Comparison of ENCODE assay signal across 8 cellular contexts in the genomic region with DNA sequence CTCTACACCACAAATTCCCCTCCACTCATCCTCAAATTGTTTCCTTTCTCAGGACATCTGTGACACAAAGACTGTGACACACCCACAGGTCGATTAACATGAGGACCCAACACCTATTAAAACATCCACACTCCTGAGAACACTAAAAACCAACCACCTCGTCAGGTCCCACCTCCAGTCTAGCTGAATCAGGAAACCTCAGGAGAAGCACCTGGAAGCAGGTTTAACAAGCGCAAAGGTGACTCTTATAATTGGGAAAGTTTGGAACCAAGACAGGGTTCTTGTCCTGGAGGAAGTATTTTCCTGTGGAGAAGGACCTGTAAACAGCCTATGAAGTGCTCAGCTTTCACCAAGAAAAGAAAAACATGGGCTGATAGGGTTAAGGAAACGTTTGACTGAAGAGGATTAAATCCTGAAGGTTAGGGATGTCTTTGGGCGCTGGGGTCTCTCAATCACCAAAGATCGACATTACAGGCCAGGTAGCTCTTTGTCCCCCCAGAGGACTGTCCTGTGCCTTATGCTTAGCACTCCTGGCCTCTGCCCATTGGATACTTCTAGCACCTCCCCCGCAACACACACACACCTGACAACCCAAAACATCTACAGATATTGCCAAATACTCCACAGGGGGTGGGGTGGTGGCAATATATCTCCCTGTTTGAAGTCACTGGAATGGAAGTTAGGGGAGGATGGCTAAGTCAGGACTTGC. TPM values are rescaled to one million over a fixed set of nuclear protein-coding genes. Genes with fewer than 3 reads are reported as not detected.
DNase-seq lines count a peak whose midpoint lies in the region; TF ChIP-seq lines count a peak whose summit lies in the region.
"Not testable (repeated sequence)": the region's sequence is repeated elsewhere in the genome, so short reads cannot be mapped to it uniquely, and the experiment has no call there.
"Had no signal": no experiment of that assay in that cellular context is flagged by ENCODE, and none has a peak within 500 bp of the region (broad histone marks: within the 10 kb centered on the region; RNA-seq: fewer than 3 reads in every experiment).

No MANE protein-coding gene starts in this region.

- not testable (repeated sequence) for H3K4me1 ChIP-seq in breast epithelium

- not testable (repeated sequence) for H3K27ac Mint-ChIP-seq in activated CD4-positive, alpha-beta memory T cell treated with anti-CD3 and anti-CD28 coated beads for 36 hours; osteocyte (ENCODE audit: unreplicated experiment)
- H3K27ac Mint-ChIP-seq in immature natural killer cell = peak overlapping the region in 3 of 6 donors; percentile 17 to 97 (median 40)

- not testable (repeated sequence) for H3K36me3 ChIP-seq in breast epithelium

- POLR2A ChIA-PET in activated CD4-positive, alpha-beta memory T cell treated with anti-CD3 and anti-CD28 coated beads for 36 hours (lab: Charles Lee) = not testable (repeated sequence)

- TF ChIP-seq POLR2A in breast epithelium (IDR thresholded peaks at IDR 0.05) = not testable (repeated sequence)

- not testable (repeated sequence) for H3K9me3 Mint-ChIP-seq in activated CD4-positive, alpha-beta memory T cell treated with anti-CD3 and anti-CD28 coated beads for 36 hours; immature natural killer cell; osteocyte (ENCODE audit: unreplicated experiment)

- not testable (repeated sequence) for TF ChIP-seq CTCF in breast epithelium (IDR thresholded peaks at IDR 0.05); osteocyte (IDR thresholded peaks at IDR 0.05)

- H3K4me3 Mint-ChIP-seq in activated CD4-positive, alpha-beta memory T cell treated with anti-CD3 and anti-CD28 coated beads for 36 hours = peak overlapping the region; percentile 50
- H3K4me3 Mint-ChIP-seq in immature natural killer cell (peak overlapping the region in 3 of 5 donors; percentile 22 to 50 (median 33)), osteocyte (ENCODE audit: unreplicated experiment) (peak overlapping the region; percentile 14)

- DNase-seq in Daoy (ENCODE audit: low read depth) (peak; percentile 2), M059J (ENCODE audit: low read depth) (peak; percentile 34), OCI-M1 (lab: John Stamatoyannopoulos, UW) (peak; percentile 40), breast epithelium (ENCODE audit: low spot score in 2 of 2) (peak in 1 of 2 donors; percentile 36)
- DNase-seq in activated CD4-positive, alpha-beta memory T cell treated with anti-CD3 and anti-CD28 coated beads for 36 hours = peak; percentile 33
- not testable (repeated sequence) for DNase-seq in immature natural killer cell; osteocyte (ENCODE audit: extremely low spot score, unreplicated experiment)

- H3K9me3 ChIP-seq in breast epithelium = not testable (repeated sequence)

- not testable (repeated sequence) for H3K27me3 Mint-ChIP-seq in activated CD4-positive, alpha-beta memory T cell treated with anti-CD3 and anti-CD28 coated beads for 36 hours; immature natural killer cell (ENCODE audit: low read depth in 3 of 3); osteocyte (ENCODE audit: unreplicated experiment)

- H3K4me1 Mint-ChIP-seq in activated CD4-positive, alpha-beta memory T cell treated with anti-CD3 and anti-CD28 coated beads for 36 hours (ENCODE audit: low read depth); osteocyte (ENCODE audit: unreplicated experiment): not testable (repeated sequence)
- peaks cover 10 to 15% of the 10 kb centered on the region in 2 donors for H3K4me1 Mint-ChIP-seq in immature natural killer cell

- peak overlapping the region in 2 of 3 donors; percentile 57 to 72 for H3K4me3 ChIP-seq in breast epithelium

- not testable (repeated sequence) for H3K36me3 Mint-ChIP-seq in activated CD4-positive, alpha-beta memory T cell treated with anti-CD3 and anti-CD28 coated beads for 36 hours; immature natural killer cell; osteocyte (ENCODE audit: unreplicated experiment)

- H3K27ac ChIP-seq in breast epithelium = peak overlapping the region in 1 of 2 donors; percentile 25

- intact Hi-C loops in activated CD4-positive, alpha-beta memory T cell treated with anti-CD3 and anti-CD28 coated beads for 36 hours (cut with micrococcal nuclease); breast epithelium (cut with DNase I; ENCODE audit: low total_unique reads): not testable (repeated sequence)

- CTCF ChIA-PET in activated CD4-positive, alpha-beta memory T cell treated with anti-CD3 and anti-CD28 coated beads for 36 hours (lab: Charles Lee) = not testable (repeated sequence)

- H3K27me3 ChIP-seq in breast epithelium = not testable (repeated sequence)

RNA-seq across cellular contexts. Expression of a gene that starts 28.4 kb away (rescaled TPM):
- not detected in 2 replicates for total RNA-seq in Daoy (2014; rRNA removed; shearing (Covaris generic))
- total RNA-seq in M059J (2014; rRNA removed; shearing (Covaris generic)) = not detected in 2 replicates
- not detected for total RNA-seq in activated CD4-positive, alpha-beta memory T cell treated with anti-CD3 and anti-CD28 coated beads for 36 hours
- total RNA-seq in breast epithelium (1 to 10 TPM; 2.8 to 8.5 (median 3.8) TPM), osteocyte (not detected in 2 replicates)
- polyA plus RNA-seq in immature natural killer cell = not detected
- total RNA-seq: H4 had no signal
